In genomic region chr15:31465083-31465955, GRCh38 we compare ENCODE assay signal across 21 cellular contexts.
A peak's percentile ranks its signal among the peaks of the same experiment; 100 is the strongest.
DNase-seq lines count a peak whose midpoint lies in the region; FAIRE-seq and TF ChIP-seq lines count a peak whose summit lies in the region.
"Had no signal": no experiment of that assay in that cellular context is flagged by ENCODE, and none has a peak within 500 bp of the region (broad histone marks: within the 10 kb centered on the region; RNA-seq: fewer than 3 reads in every experiment).

No MANE protein-coding gene starts in this region.

- WGBS in esophagus, 2 donors: 51 to 57% methylated on average over 10 of the region's 10 CpGs

- no peaks in the 10 kb centered on the region for H3K27me3 ChIP-seq in esophagus (ENCODE audit: control insufficient read depth in 1 of 2, insufficient read depth in 2 of 2, low read length in 2 of 2)
- H3K27me3 ChIP-seq: gastrocnemius medialis had no signal

- H3K9me3 ChIP-seq in esophagus (ENCODE audit: control insufficient read depth in 2 of 2, insufficient read depth in 1 of 2, low read depth in 1 of 2, low read length in 1 of 2): no peaks in the 10 kb centered on the region
- H3K9me3 ChIP-seq: gastrocnemius medialis had no signal

- H3K9me3 Mint-ChIP-seq in osteocyte (ENCODE audit: unreplicated experiment) (no peaks in the 10 kb centered on the region), CD14-positive monocyte (peaks cover 0 to 2% (median 0%) of the 10 kb centered on the region in 7 donors)
- H3K9me3 Mint-ChIP-seq: activated CD4-positive, alpha-beta T cell treated with anti-CD3 and anti-CD28 coated beads, Interleukin-2, amount 10 ng/mL, durations not matched to agents 24 days and 14 days; activated T-helper 2 cell treated with anti-CD3 and anti-CD28 coated beads, Interferon-gamma antibody, Interleukin-2, Interleukin-4, amounts not matched to agents 10 μg/mL and 5 μg/mL and 100 μg/mL, durations not matched to agents 14 hours and 24 hours and 36 hours; CD4-positive, alpha-beta memory T cell; IgD-negative memory B cell had no signal

- no peaks in the 10 kb centered on the region for H3K36me3 ChIP-seq in esophagus (ENCODE audit: control insufficient read depth in 2 of 2, insufficient read depth in 2 of 2, low read length in 1 of 2)
- H3K36me3 ChIP-seq: gastrocnemius medialis had no signal

- no peaks in the 10 kb centered on the region for H3K36me3 Mint-ChIP-seq in osteocyte (ENCODE audit: unreplicated experiment)
- no peaks in the 10 kb centered on the region for H3K36me3 Mint-ChIP-seq in CD14-positive monocyte
- H3K36me3 Mint-ChIP-seq: CD4-positive, alpha-beta memory T cell had no signal

- intact Hi-C loops in CD14-positive monocyte (cut with micrococcal nuclease): no loop called here

- H3K4me3 Mint-ChIP-seq in osteocyte (ENCODE audit: unreplicated experiment) (no peak overlapping the region), CD14-positive monocyte (no peak overlapping the region)
- H3K4me3 Mint-ChIP-seq: activated CD4-positive, alpha-beta T cell treated with anti-CD3 and anti-CD28 coated beads, Interleukin-2, amount 10 ng/mL, durations not matched to agents 24 days and 14 days; CD4-positive, alpha-beta memory T cell; IgD-negative memory B cell had no signal

- H3K27me3 Mint-ChIP-seq in osteocyte (ENCODE audit: unreplicated experiment) (peaks cover 22% of the 10 kb centered on the region), CD14-positive monocyte (ENCODE audit: low read depth in 3 of 3) (peaks cover 7 to 24% (median 10%) of the 10 kb centered on the region in 3 donors)
- H3K27me3 Mint-ChIP-seq: activated CD4-positive, alpha-beta T cell treated with anti-CD3 and anti-CD28 coated beads, Interleukin-2, amount 10 ng/mL, durations not matched to agents 24 days and 14 days; CD4-positive, alpha-beta memory T cell had no signal

- FAIRE-seq in GM12891 (lab: Jason Lieb, UNC): peak; percentile 31
- FAIRE-seq: astrocyte, GM19239 had no signal

- peaks cover 4 to 21% of the 10 kb centered on the region in 2 donors for H3K4me1 ChIP-seq in esophagus (ENCODE audit: control insufficient read depth in 2 of 2, insufficient read depth in 2 of 2, low read length in 1 of 2)

- H3K27ac Mint-ChIP-seq in osteocyte (ENCODE audit: unreplicated experiment) (no peak overlapping the region), CD14-positive monocyte (no peak overlapping the region)
- H3K27ac Mint-ChIP-seq: activated CD4-positive, alpha-beta T cell treated with anti-CD3 and anti-CD28 coated beads, Interleukin-2, amount 10 ng/mL, durations not matched to agents 24 days and 14 days; activated T-helper 2 cell treated with anti-CD3 and anti-CD28 coated beads, Interferon-gamma antibody, Interleukin-2, Interleukin-4, amounts not matched to agents 10 μg/mL and 5 μg/mL and 100 μg/mL, durations not matched to agents 14 hours and 24 hours and 36 hours had no signal

- H3K4me1 Mint-ChIP-seq in osteocyte (ENCODE audit: unreplicated experiment) (no peaks in the 10 kb centered on the region), CD14-positive monocyte (peaks cover 4% of the 10 kb centered on the region)

- DNase-seq in GM12891 (ENCODE audit: insufficient read length, low spot score) (no peak), NCI-H2171 (lab: John Stamatoyannopoulos, UW) (peak; percentile 71), osteocyte (ENCODE audit: extremely low spot score, unreplicated experiment) (peak; percentile 78), ecto neural progenitor cell (ENCODE audit: low spot score) (no peak), CD14-positive monocyte (ENCODE audit: low spot score) (no peak), nucleus accumbens (lab: John Stamatoyannopoulos, UW) (no peak)
- DNase-seq: activated CD4-positive, alpha-beta T cell treated with anti-CD3 and anti-CD28 coated beads, Interleukin-2, amount 10 ng/mL, durations not matched to agents 24 days and 14 days; CD4-positive, alpha-beta memory T cell; gastrocnemius medialis; GF-D8; NCI-H1092 treated with DMSO at 0.1 percent for 48 hours; NCI-H345; retina; stimulated activated naive CD4-positive, alpha-beta T cell treated with Interleukin-2 at 50 U/mL for 16 hours; T-helper 2 cell had no signal

- TF ChIP-seq POLR2A in GM12891 (IDR thresholded peaks at IDR 0.05; ENCODE audit: low read depth, low read length): no peak

- no peak overlapping the region for H3K4me3 ChIP-seq in esophagus (ENCODE audit: low read depth in 1 of 2, low read length in 2 of 2)
- H3K4me3 ChIP-seq: dorsolateral prefrontal cortex, gastrocnemius medialis had no signal

- peak overlapping the region; percentile 80 to 91 for H3K27ac ChIP-seq in esophagus (ENCODE audit: low read depth in 2 of 2, low read length in 1 of 2)
- H3K27ac ChIP-seq: dorsolateral prefrontal cortex, gastrocnemius medialis had no signal

- TF ChIP-seq CTCF in osteocyte (IDR thresholded peaks at IDR 0.05) (no peak), CD14-positive monocyte (IDR thresholded peaks at IDR 0.05) (no peak)

TF ChIP-seq in GM12891, 5 proteins besides CTCF, POLR2A, EP300 and RAD21:
- no peak for TF ChIP-seq POU2F2 (IDR thresholded peaks at IDR 0.05; ENCODE audit: low read depth, low read length)
- TF ChIP-seq POLR2AphosphoS5 (IDR thresholded peaks at IDR 0.05; ENCODE audit: low read depth, low read length): no peak
- TF ChIP-seq TAF1 (IDR thresholded peaks at IDR 0.05; ENCODE audit: low read depth, low read length): no peak
- TF ChIP-seq PAX5 (IDR thresholded peaks at IDR 0.05; ENCODE audit: insufficient read depth, low read length, severe bottlenecking): no peak
- no peak for TF ChIP-seq SPI1 (IDR thresholded peaks at IDR 0.05; ENCODE audit: low read depth, low read length)

Comparison
In these comparisons a context has a peak if more than half of its experiments do, and no peak if none do; other contexts are left out.
1. DNase-seq: peak in NCI-H2171 (single experiment) and osteocyte (single experiment); none in GM12891 (single experiment), ecto neural progenitor cell (single experiment), CD14-positive monocyte (single experiment) and nucleus accumbens (0 of 56).